ENCODE assay signal across 8 cellular contexts in genomic region chr5:154467655-154468354, GRCh38. TPM values are rescaled to one million over a fixed set of nuclear protein-coding genes. Genes with fewer than 3 reads are reported as not detected.
DNase-seq lines count a peak whose midpoint lies in the region; ATAC-seq and TF ChIP-seq lines count a peak whose summit lies in the region.

No MANE protein-coding gene starts in this region.

- CTCF ChIA-PET in activated naive CD4-positive, alpha-beta T cell treated with anti-CD3 and anti-CD28 coated beads, Interleukin-2, amount 10 ng/mL, durations not matched to agents 7 days and 5 days (lab: Charles Lee): interaction anchor here (0.6 to 3.7 kb wide), 19 partner anchors 10 to 399 kb away, joined by 3 to 25 read pairs (median 3); no protein-coding TSS in a partner anchor

- H3K27me3 ChIP-seq in GM06990 (replicated peaks; ENCODE audit: control insufficient read depth, insufficient read depth, low read length): no peaks in the 10 kb centered on the region
- peaks cover 42% of the 10 kb centered on the region for H3K27me3 ChIP-seq in cardiac muscle cell

- TF ChIP-seq RAD21 in Ishikawa (IDR thresholded peaks at IDR 0.05; ENCODE audit: low read depth): peak; percentile 93

- TF ChIP-seq EP300 in Ishikawa (IDR thresholded peaks at IDR 0.05; ENCODE audit: borderline replicate concordance): no peak

- H3K4me3 ChIP-seq in GM06990 (replicated peaks; ENCODE audit: low read depth, low read length): no peak overlapping the region
- no peak overlapping the region for H3K4me3 ChIP-seq in cardiac muscle cell

- peak overlapping the region; percentile 52 for H3K27ac ChIP-seq in cardiac muscle cell

- peaks cover 4% of the 10 kb centered on the region for H3K4me1 Mint-ChIP-seq in activated naive CD4-positive, alpha-beta T cell treated with anti-CD3 and anti-CD28 coated beads, Interleukin-2, amount 10 ng/mL, durations not matched to agents 7 days and 5 days

- no peaks in the 10 kb centered on the region for H3K9me3 ChIP-seq in cardiac muscle cell (ENCODE audit: low read depth)

- H3K27ac Mint-ChIP-seq in activated naive CD4-positive, alpha-beta T cell treated with anti-CD3 and anti-CD28 coated beads, Interleukin-2, amount 10 ng/mL, durations not matched to agents 7 days and 5 days: no peak overlapping the region

- H3K36me3 Mint-ChIP-seq in activated naive CD4-positive, alpha-beta T cell treated with anti-CD3 and anti-CD28 coated beads, Interleukin-2, amount 10 ng/mL, durations not matched to agents 7 days and 5 days: no peaks in the 10 kb centered on the region

- DNase-seq in GM06990 (ENCODE audit: extremely low read depth, insufficient read length): peak; percentile 61
- peak; percentile 66 for DNase-seq in SK-MEL-5 (ENCODE audit: low read depth, low spot score)
- DNase-seq in activated naive CD4-positive, alpha-beta T cell treated with anti-CD3 and anti-CD28 coated beads, Interleukin-2, amount 10 ng/mL, durations not matched to agents 7 days and 5 days: peak; percentile 81
- peak; percentile 80 to 88 for DNase-seq in cardiac muscle cell (ENCODE audit: low read depth in 1 of 2, low spot score in 1 of 2)
- peak; percentile 30 for DNase-seq in putamen (ENCODE audit: low spot score)
- no peak for DNase-seq in OCI-M2 (lab: John Stamatoyannopoulos, UW; ENCODE audit: unreplicated experiment)

- peak; percentile 92 for ATAC-seq in GM21619 (IDR thresholded peaks at IDR 0.05; ENCODE audit: unreplicated experiment)

- in situ Hi-C loops in SK-MEL-5 (cut with HindIII; ENCODE audit: low pct_unique_long_range_greater_than_20kb, low sequenced_read_pairs): no loop called here

- TF ChIP-seq CTCF in GM06990 (IDR thresholded peaks at IDR 0.05; ENCODE audit: insufficient read depth, low read length, poor library complexity, severe bottlenecking) (peak; percentile 91), cardiac muscle cell (IDR thresholded peaks at IDR 0.05; ENCODE audit: low read depth, low read length) (peak; percentile 88)

- no peaks in the 10 kb centered on the region for H3K9me3 Mint-ChIP-seq in activated naive CD4-positive, alpha-beta T cell treated with anti-CD3 and anti-CD28 coated beads, Interleukin-2, amount 10 ng/mL, durations not matched to agents 7 days and 5 days

- H3K36me3 ChIP-seq in GM06990 (ENCODE audit: control insufficient read depth, insufficient read depth, low read length) (no peaks in the 10 kb centered on the region), cardiac muscle cell (no peaks in the 10 kb centered on the region)

- peaks cover 58% of the 10 kb centered on the region for H3K27me3 Mint-ChIP-seq in activated naive CD4-positive, alpha-beta T cell treated with anti-CD3 and anti-CD28 coated beads, Interleukin-2, amount 10 ng/mL, durations not matched to agents 7 days and 5 days

- peaks cover 28% of the 10 kb centered on the region for H3K4me1 ChIP-seq in cardiac muscle cell (ENCODE audit: low read depth)

- H3K4me3 Mint-ChIP-seq in activated naive CD4-positive, alpha-beta T cell treated with anti-CD3 and anti-CD28 coated beads, Interleukin-2, amount 10 ng/mL, durations not matched to agents 7 days and 5 days: no peak overlapping the region

TF ChIP-seq in Ishikawa, 13 proteins besides CTCF, POLR2A, EP300 and RAD21:
- TF ChIP-seq CREB1 (IDR thresholded peaks at IDR 0.05; ENCODE audit: low read depth) (no peak), TAF1 (IDR thresholded peaks at IDR 0.05; ENCODE audit: low read depth) (no peak), NFIC (IDR thresholded peaks at IDR 0.05) (no peak), TEAD4 (IDR thresholded peaks at IDR 0.05) (no peak), MAX (IDR thresholded peaks at IDR 0.05) (no peak), REST (IDR thresholded peaks at IDR 0.05; ENCODE audit: low read depth) (no peak), EGR1 (IDR thresholded peaks at IDR 0.05) (no peak), ZBTB7A (IDR thresholded peaks at IDR 0.05; ENCODE audit: low read depth) (no peak), FOXM1 (IDR thresholded peaks at IDR 0.05; ENCODE audit: borderline replicate concordance, low read depth) (no peak), TCF12 (IDR thresholded peaks at IDR 0.05; ENCODE audit: low read depth) (no peak), YY1 (IDR thresholded peaks at IDR 0.05; ENCODE audit: low read depth) (no peak), CEBPB (IDR thresholded peaks at IDR 0.05) (no peak)
- TF ChIP-seq, protein P1, sequence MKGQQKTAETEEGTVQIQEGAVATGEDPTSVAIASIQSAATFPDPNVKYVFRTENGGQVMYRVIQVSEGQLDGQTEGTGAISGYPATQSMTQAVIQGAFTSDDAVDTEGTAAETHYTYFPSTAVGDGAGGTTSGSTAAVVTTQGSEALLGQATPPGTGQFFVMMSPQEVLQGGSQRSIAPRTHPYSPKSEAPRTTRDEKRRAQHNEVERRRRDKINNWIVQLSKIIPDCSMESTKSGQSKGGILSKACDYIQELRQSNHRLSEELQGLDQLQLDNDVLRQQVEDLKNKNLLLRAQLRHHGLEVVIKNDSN (IDR thresholded peaks at IDR 0.05): no peak

RNA-seq across cellular contexts. Expression of gene HAND1, which starts 10.2 kb away (rescaled TPM):
- not detected in 2 replicates for total RNA-seq in SK-MEL-5 (2014; rRNA removed; shearing (Covaris generic))
- polyA plus RNA-seq in SK-MEL-5 (2015; cell fraction: cytosol; rRNA removed): 0.06 TPM in 1 of 2 replicates, not detected in the other
- not detected in 2 replicates for polyA plus RNA-seq in SK-MEL-5 (2015; cell fraction: nucleus; rRNA removed)
- 68.9 and 81.2 TPM in 2 replicates for total RNA-seq in cardiac muscle cell
- 66.0 and 67.7 TPM in 2 replicates for polyA plus RNA-seq in cardiac muscle cell

RNA-seq across cellular contexts. Expression of gene SAP30L, which starts 22.0 kb away (rescaled TPM):
- total RNA-seq in SK-MEL-5 (2014; rRNA removed; shearing (Covaris generic)): 21.1 and 25.9 TPM in 2 replicates
- polyA plus RNA-seq in SK-MEL-5 (2015; cell fraction: cytosol; rRNA removed): 12.7 and 21.3 TPM in 2 replicates
- 28.2 and 52.8 TPM in 2 replicates for polyA plus RNA-seq in SK-MEL-5 (2015; cell fraction: nucleus; rRNA removed)
- 15.5 and 20.8 TPM in 2 replicates for total RNA-seq in cardiac muscle cell
- polyA plus RNA-seq in cardiac muscle cell: 37.2 and 37.5 TPM in 2 replicates

Comparison
In these comparisons a context has a peak if more than half of its experiments do, and no peak if none do; other contexts are left out.
1. RNA of gene HAND1, which starts 10.2 kb away (total RNA-seq): 68.9 to 81.2 TPM in cardiac muscle cell; not detected in SK-MEL-5; every median in the first group is over 10 times any median in the second.